ENCODE assay signal across 13 cellular contexts in the genomic region with DNA sequence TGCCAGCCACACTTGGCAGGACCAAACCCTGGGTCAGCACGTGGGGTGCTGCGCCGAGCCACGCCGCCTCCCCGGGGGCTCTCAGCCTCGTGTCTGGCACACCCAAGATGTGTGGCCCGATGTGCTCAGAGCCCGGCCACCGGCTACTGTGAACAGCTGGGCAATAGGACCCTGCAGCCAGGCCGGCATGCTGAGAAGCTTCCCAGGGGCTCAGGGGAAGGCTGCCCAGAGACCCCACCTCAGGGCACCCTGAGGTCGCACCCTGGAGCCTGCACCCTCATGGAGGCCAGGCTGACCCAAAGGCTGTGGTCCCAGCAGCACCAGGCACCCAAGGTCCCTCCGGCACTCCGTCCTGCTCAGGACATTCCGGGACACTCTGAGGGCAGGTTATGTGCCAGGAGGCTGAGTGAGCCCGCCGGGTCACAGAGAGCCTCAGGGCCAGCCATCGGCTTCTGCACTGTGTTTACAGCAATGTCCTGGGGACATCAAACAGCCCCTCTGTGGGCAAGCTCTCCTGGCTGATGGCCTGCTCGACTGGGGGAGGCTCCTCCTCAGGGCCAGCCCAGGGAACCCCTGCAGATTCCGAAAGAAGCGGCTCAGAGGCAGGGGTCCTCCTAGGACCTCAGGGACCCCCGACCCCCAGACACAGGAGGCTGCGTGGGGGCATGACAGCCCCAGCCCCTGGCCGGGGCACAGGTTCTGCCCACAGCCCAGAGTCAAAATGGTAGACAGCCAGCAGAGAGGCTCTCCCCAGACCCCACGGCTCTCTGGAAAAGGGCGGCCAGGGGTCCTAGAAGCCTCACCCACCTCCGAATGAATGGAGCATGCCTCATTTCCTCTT. TPM values are rescaled to one million over a fixed set of nuclear protein-coding genes. Genes with fewer than 3 reads are reported as not detected.
DNase-seq lines count a peak whose midpoint lies in the region; ATAC-seq and TF ChIP-seq lines count a peak whose summit lies in the region.
"Had no signal": no experiment of that assay in that cellular context is flagged by ENCODE, and none has a peak within 500 bp of the region (broad histone marks: within the 10 kb centered on the region; RNA-seq: fewer than 3 reads in every experiment).

No MANE protein-coding gene starts in this region.

- H3K36me3 ChIP-seq in BLaER1 (peaks cover 88% of the 10 kb centered on the region), heart right ventricle (peaks cover 0 to 31% (median 0%) of the 10 kb centered on the region in 9 donors), neutrophil (peaks cover 87% of the 10 kb centered on the region)
- H3K36me3 ChIP-seq in effector memory CD4-positive, alpha-beta T cell (ENCODE audit: control insufficient read depth, insufficient read depth, low read length), result peaks cover 7% of the 10 kb centered on the region

- H3K9me3 Mint-ChIP-seq in MCF 10A (ENCODE audit: unreplicated experiment), result no peaks in the 10 kb centered on the region
- H3K9me3 Mint-ChIP-seq: activated T-helper 1 cell treated with anti-CD3 and anti-CD28 coated beads, Interleukin-12 subunit alpha, Interleukin-12 subunit beta, Interleukin-2, Interleukin-4 antibody, amounts not matched to agents 30 ng/mL and 10 ng/mL and 1 ng/mL, durations not matched to agents 14 hours and 24 hours and 36 hours had no signal

- H3K27me3 ChIP-seq in BLaER1, result no peaks in the 10 kb centered on the region
- H3K27me3 ChIP-seq in heart right ventricle, result no peaks in the 10 kb centered on the region
- H3K27me3 ChIP-seq in neutrophil, result no peaks in the 10 kb centered on the region
- no peaks in the 10 kb centered on the region for H3K27me3 ChIP-seq in effector memory CD4-positive, alpha-beta T cell (replicated peaks; ENCODE audit: control insufficient read depth, insufficient read depth, low read length, poor library complexity, severe bottlenecking)

- no peaks in the 10 kb centered on the region for H3K27me3 Mint-ChIP-seq in MCF 10A (ENCODE audit: insufficient read depth, unreplicated experiment)

- no peaks in the 10 kb centered on the region for H3K4me1 Mint-ChIP-seq in MCF 10A (ENCODE audit: insufficient read depth, unreplicated experiment)

- 65 to 70% methylated on average over 27 of the region's 27 CpGs for WGBS in heart right ventricle, 2 donors

- no TSS peak for BruUV-seq in MCF 10A (replicated peaks; lab: Mats Ljungman, UMichigan)

- H3K27ac ChIP-seq in BLaER1 (peak overlapping the region; percentile 78), heart right ventricle (peak overlapping the region in 8 of 10 donors; percentile 25 to 84 (median 62)), neutrophil (peak overlapping the region; percentile 98)
- no peak overlapping the region for H3K27ac ChIP-seq in effector memory CD4-positive, alpha-beta T cell (ENCODE audit: insufficient read depth, low read length, poor library complexity, severe bottlenecking)

- DNase-seq in activated CD8-positive, alpha-beta memory T cell treated with anti-CD3 and anti-CD28 coated beads, Interleukin-2, amount 50 U/mL, for 48 hours, result peak; percentile 47
- peak in 1 of 2 donors; percentile 35 for DNase-seq in heart right ventricle
- no peak for DNase-seq in effector memory CD4-positive, alpha-beta T cell
- DNase-seq in MV-4-11 (lab: John Stamatoyannopoulos, UW), result no peak
- DNase-seq in MCF 10A (ENCODE audit: unreplicated experiment), result no peak
- DNase-seq in NCI-H526 (lab: John Stamatoyannopoulos, UW), result no peak
- DNase-seq: activated CD4-positive, alpha-beta T cell treated with anti-CD3 and anti-CD28 coated beads for 1 hour; DMS 273 treated with DMSO at 0.1 percent for 48 hours; erythroblast; HCEC 1CT had no signal

- ATAC-seq in heart right ventricle, result peak; percentile 13 to 70 (median 46)

- H3K9me3 ChIP-seq in BLaER1, result peaks cover 11% of the 10 kb centered on the region; the same call in 1 of the 2 replicates
- H3K9me3 ChIP-seq in heart right ventricle, result no peaks in the 10 kb centered on the region
- H3K9me3 ChIP-seq in neutrophil, result no peaks in the 10 kb centered on the region
- H3K9me3 ChIP-seq in effector memory CD4-positive, alpha-beta T cell (ENCODE audit: control insufficient read depth, low read length), result no peaks in the 10 kb centered on the region

- H3K4me3 ChIP-seq in BLaER1 (no peak overlapping the region), heart right ventricle (no peak overlapping the region), neutrophil (ENCODE audit: low read depth in 1 of 2, low read length in 1 of 2) (peak overlapping the region; percentile 68 to 70)
- H3K4me3 ChIP-seq in effector memory CD4-positive, alpha-beta T cell (ENCODE audit: insufficient read depth, low read depth, low read length, poor library complexity, severe bottlenecking), result no peak overlapping the region

- peak overlapping the region; percentile 88 for H3K4me2 ChIP-seq in BLaER1

- peaks cover under 1% of the 10 kb centered on the region for H3K36me3 Mint-ChIP-seq in MCF 10A (ENCODE audit: insufficient read depth, unreplicated experiment)

- no peak for TF ChIP-seq CTCF in heart right ventricle (IDR thresholded peaks at IDR 0.05)
- TF ChIP-seq CTCF in neutrophil (IDR thresholded peaks at IDR 0.05), result no peak
- TF ChIP-seq CTCF in MCF 10A (IDR thresholded peaks at IDR 0.05; ENCODE audit: unreplicated experiment), result no peak

- H3K4me3 Mint-ChIP-seq in MCF 10A (ENCODE audit: unreplicated experiment), result no peak overlapping the region

- H3K27ac Mint-ChIP-seq in MCF 10A (ENCODE audit: low read depth, unreplicated experiment), result no peak overlapping the region

- H4K20me1 ChIP-seq in BLaER1, result peaks cover 62% of the 10 kb centered on the region

- intact Hi-C loops in heart right ventricle (cut with DNase I), result no loop called here
- intact Hi-C loops in MCF 10A (cut with micrococcal nuclease), result no loop called here

- H3K4me1 ChIP-seq in BLaER1 (peaks cover 47% of the 10 kb centered on the region), heart right ventricle (peaks cover 0 to 44% (median 15%) of the 10 kb centered on the region in 9 donors), neutrophil (ENCODE audit: control insufficient read depth in 1 of 2, insufficient read depth in 1 of 2, low read depth in 1 of 2, low read length in 1 of 2) (peaks cover 69 to 80% of the 10 kb centered on the region in 2 experiments)
- peaks cover 10% of the 10 kb centered on the region for H3K4me1 ChIP-seq in effector memory CD4-positive, alpha-beta T cell (ENCODE audit: control insufficient read depth, insufficient read depth, low read length, poor library complexity, severe bottlenecking)

- peak overlapping the region; percentile 61; the same call in 1 of the 2 replicates for H3K9ac ChIP-seq in BLaER1

- CTCF ChIA-PET in MCF 10A (lab: Yijun Ruan, JAX), result no interaction called here

- POLR2A ChIA-PET in MCF 10A (lab: Yijun Ruan, JAX), result no interaction called here

RNA-seq across cellular contexts. Expression of a gene that starts 8.3 kb away (rescaled TPM):
- total RNA-seq in heart right ventricle, result 1 to 10 TPM; 1.5 to 8.5 (median 3.5) TPM
- polyA plus RNA-seq in heart right ventricle, result 1 to 10 TPM; 3.8 to 7.2 TPM
- 16.0 and 25.4 TPM in 2 replicates for total RNA-seq in MCF 10A (2022)

Comparison
In these comparisons a context has a peak if more than half of its experiments do, and no peak if none do; other contexts are left out.
1. H3K4me3 ChIP-seq: peak in neutrophil (2 of 2); none in BLaER1 (single experiment), heart right ventricle (0 of 10) and effector memory CD4-positive, alpha-beta T cell (single experiment).